1 cellular context compared by ENCODE assay signal in genomic region chr6:163405412-163406309, GRCh38.
TF ChIP-seq lines count a peak whose summit lies in the region.

No MANE protein-coding gene starts in this region.

TF ChIP-seq in WTC11, 78 proteins besides CTCF, POLR2A, EP300 and RAD21 (continued from another document):
- TF ChIP-seq, protein P1, sequence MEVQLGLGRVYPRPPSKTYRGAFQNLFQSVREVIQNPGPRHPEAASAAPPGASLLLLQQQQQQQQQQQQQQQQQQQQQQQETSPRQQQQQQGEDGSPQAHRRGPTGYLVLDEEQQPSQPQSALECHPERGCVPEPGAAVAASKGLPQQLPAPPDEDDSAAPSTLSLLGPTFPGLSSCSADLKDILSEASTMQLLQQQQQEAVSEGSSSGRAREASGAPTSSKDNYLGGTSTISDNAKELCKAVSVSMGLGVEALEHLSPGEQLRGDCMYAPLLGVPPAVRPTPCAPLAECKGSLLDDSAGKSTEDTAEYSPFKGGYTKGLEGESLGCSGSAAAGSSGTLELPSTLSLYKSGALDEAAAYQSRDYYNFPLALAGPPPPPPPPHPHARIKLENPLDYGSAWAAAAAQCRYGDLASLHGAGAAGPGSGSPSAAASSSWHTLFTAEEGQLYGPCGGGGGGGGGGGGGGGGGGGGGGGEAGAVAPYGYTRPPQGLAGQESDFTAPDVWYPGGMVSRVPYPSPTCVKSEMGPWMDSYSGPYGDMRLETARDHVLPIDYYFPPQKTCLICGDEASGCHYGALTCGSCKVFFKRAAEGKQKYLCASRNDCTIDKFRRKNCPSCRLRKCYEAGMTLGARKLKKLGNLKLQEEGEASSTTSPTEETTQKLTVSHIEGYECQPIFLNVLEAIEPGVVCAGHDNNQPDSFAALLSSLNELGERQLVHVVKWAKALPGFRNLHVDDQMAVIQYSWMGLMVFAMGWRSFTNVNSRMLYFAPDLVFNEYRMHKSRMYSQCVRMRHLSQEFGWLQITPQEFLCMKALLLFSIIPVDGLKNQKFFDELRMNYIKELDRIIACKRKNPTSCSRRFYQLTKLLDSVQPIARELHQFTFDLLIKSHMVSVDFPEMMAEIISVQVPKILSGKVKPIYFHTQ (CRISPR knock-in tag; IDR thresholded peaks at IDR 0.05), result no peak
- TF ChIP-seq NFYB (CRISPR knock-in tag; conservative IDR thresholded peaks at IDR 0.05; ENCODE audit: low read depth) (no peak), MAX (CRISPR knock-in tag; IDR thresholded peaks at IDR 0.05) (no peak), ZNF671 (CRISPR knock-in tag; IDR thresholded peaks at IDR 0.05) (no peak), ZNF512 (CRISPR knock-in tag; IDR thresholded peaks at IDR 0.05; ENCODE audit: borderline replicate concordance) (no peak), ERG (CRISPR knock-in tag; IDR thresholded peaks at IDR 0.05) (no peak), ZNF138 (CRISPR knock-in tag; conservative IDR thresholded peaks at IDR 0.05) (no peak)
- TF ChIP-seq, protein P2, sequence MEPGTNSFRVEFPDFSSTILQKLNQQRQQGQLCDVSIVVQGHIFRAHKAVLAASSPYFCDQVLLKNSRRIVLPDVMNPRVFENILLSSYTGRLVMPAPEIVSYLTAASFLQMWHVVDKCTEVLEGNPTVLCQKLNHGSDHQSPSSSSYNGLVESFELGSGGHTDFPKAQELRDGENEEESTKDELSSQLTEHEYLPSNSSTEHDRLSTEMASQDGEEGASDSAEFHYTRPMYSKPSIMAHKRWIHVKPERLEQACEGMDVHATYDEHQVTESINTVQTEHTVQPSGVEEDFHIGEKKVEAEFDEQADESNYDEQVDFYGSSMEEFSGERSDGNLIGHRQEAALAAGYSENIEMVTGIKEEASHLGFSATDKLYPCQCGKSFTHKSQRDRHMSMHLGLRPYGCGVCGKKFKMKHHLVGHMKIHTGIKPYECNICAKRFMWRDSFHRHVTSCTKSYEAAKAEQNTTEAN (CRISPR knock-in tag; IDR thresholded peaks at IDR 0.05), result no peak
